10 cellular contexts compared by ENCODE assay signal in the genomic region with DNA sequence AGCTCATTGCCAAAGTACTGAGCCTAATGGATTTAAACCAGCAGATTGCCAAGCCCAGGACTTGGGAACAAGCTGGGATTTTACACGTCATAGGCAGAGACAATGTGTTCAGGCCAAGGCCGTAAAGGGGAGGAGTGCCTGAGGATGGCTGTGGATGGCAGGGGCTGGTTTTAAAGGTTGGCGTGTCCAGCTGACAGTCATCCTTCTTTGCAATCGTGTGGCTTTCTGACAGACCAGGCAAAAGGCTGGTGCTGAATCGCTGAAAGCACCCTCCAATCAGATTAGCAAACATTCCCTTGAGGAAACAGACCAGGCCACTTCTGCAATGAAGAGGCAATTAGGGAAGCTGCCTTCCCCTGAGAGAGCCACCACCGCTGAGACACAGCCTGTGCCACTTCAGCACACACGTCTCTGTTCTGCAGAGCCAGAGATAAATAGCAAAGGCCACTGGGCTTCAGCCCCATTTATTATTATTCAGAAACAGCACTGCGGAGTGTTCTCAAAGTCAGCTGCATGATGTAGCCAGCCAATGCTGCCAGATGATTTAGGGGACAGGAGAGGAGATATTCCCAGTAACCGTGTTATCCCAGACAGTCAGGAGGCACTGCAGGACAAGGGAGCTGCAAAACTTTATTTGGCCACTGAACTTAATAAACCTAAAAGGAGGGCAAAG. TPM values are rescaled to one million over a fixed set of nuclear protein-coding genes. Genes with fewer than 3 reads are reported as not detected.
DNase-seq lines count a peak whose midpoint lies in the region; ATAC-seq and TF ChIP-seq lines count a peak whose summit lies in the region.
"Had no signal": no experiment of that assay in that cellular context is flagged by ENCODE, and none has a peak within 500 bp of the region (broad histone marks: within the 10 kb centered on the region; RNA-seq: fewer than 3 reads in every experiment).

No MANE protein-coding gene starts in this region.

- TF ChIP-seq CTCF in right atrium auricular region (IDR thresholded peaks at IDR 0.05) = peak in 1 of 2 donors; percentile 63
- peak in 1 of 6 experiments; percentile 15 for TF ChIP-seq CTCF in thyroid gland (IDR thresholded peaks at IDR 0.05)

- no peaks in the 10 kb centered on the region for H3K27me3 ChIP-seq in right atrium auricular region
- H3K27me3 ChIP-seq in thyroid gland = no peaks in the 10 kb centered on the region

- WGBS in thyroid gland, 2 donors = 18 to 23% methylated on average over 9 of the region's 9 CpGs

- intact Hi-C loops in thyroid gland (cut with DNase I) = no loop called here

- TF ChIP-seq POLR2A in thyroid gland (IDR thresholded peaks at IDR 0.05) = peak in 1 of 2 donors; percentile 21

- peaks cover 0 to 70% of the 10 kb centered on the region in 2 donors for H3K4me1 ChIP-seq in right atrium auricular region
- H3K4me1 ChIP-seq in thyroid gland = peaks cover 52 to 63% of the 10 kb centered on the region in 2 donors

- H3K36me3 ChIP-seq in right atrium auricular region (no peaks in the 10 kb centered on the region), thyroid gland (no peaks in the 10 kb centered on the region)

- no peak for ATAC-seq in GM19467 (IDR thresholded peaks at IDR 0.05; ENCODE audit: unreplicated experiment)
- no peak for ATAC-seq in HG02798 (IDR thresholded peaks at IDR 0.05; ENCODE audit: poor library complexity, unreplicated experiment)
- no peak for ATAC-seq in HG03025 (IDR thresholded peaks at IDR 0.05; ENCODE audit: low FRiP score, unreplicated experiment)

- H3K4me3 ChIP-seq in right atrium auricular region (no peak overlapping the region), thyroid gland (replicated peaks in 1 of 3) (no peak overlapping the region)

- DNase-seq in NCI-H1436 (lab: John Stamatoyannopoulos, UW) = peak; percentile 92
- DNase-seq in SHP77 (lab: John Stamatoyannopoulos, UW) = peak; percentile 21 to 31
- DNase-seq in right atrium auricular region (ENCODE audit: low spot score) = peak; percentile 64
- DNase-seq in thyroid gland = peak; percentile 71 to 72
- DNase-seq in activated gamma-delta T cell treated with Interleukin-2 at 50 U/mL for 16 hours = no peak
- DNase-seq: activated CD4-positive, alpha-beta T cell treated with anti-CD3 and anti-CD28 coated beads, Interleukin-2, amount 10 ng/mL, durations not matched to agents 24 days and 14 days; DND-41 had no signal

- H3K27ac ChIP-seq in right atrium auricular region = peak overlapping the region; percentile 79 to 83
- peak overlapping the region; percentile 57 to 83 (median 69) for H3K27ac ChIP-seq in thyroid gland

- H3K9me3 ChIP-seq in right atrium auricular region = no peaks in the 10 kb centered on the region
- no peaks in the 10 kb centered on the region for H3K9me3 ChIP-seq in thyroid gland

RNA-seq across cellular contexts. Expression of a gene that starts 54.2 kb away (rescaled TPM):
- 1 to 10 TPM in 1 of 2 donors, under 1 TPM in 1; 0.75 to 1.3 TPM for total RNA-seq in right atrium auricular region
- total RNA-seq in thyroid gland = 1 to 10 TPM; 2.8 to 9.5 (median 3.8) TPM
